8 cellular contexts compared by ENCODE assay signal in the genomic region with DNA sequence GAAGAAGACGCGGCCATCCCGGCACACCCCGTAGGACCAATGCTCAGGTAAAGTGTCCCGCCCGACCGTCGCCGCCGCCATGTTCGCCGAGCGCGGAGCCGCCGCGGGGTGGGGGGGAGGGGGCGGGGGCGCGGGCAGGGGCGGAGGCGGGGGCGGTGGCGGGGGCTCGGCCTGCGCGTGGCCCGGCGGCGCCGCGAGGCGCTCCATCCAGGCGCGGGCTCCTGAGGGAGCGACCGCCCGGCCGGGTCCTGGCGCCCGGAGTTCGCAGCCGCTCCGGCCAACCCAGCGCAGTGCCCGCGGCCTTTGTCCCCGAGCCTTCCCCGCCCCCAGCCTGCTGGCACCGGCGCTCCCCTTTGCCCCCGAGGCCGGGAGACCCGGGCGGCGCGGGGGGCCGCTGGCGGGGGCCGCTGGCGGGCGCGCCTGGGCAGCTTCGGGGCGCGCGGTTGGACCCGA. TPM values are rescaled to one million over a fixed set of nuclear protein-coding genes. Genes with fewer than 3 reads are reported as not detected.
DNase-seq lines count a peak whose midpoint lies in the region; ATAC-seq and TF ChIP-seq lines count a peak whose summit lies in the region.

A gene with protein sequence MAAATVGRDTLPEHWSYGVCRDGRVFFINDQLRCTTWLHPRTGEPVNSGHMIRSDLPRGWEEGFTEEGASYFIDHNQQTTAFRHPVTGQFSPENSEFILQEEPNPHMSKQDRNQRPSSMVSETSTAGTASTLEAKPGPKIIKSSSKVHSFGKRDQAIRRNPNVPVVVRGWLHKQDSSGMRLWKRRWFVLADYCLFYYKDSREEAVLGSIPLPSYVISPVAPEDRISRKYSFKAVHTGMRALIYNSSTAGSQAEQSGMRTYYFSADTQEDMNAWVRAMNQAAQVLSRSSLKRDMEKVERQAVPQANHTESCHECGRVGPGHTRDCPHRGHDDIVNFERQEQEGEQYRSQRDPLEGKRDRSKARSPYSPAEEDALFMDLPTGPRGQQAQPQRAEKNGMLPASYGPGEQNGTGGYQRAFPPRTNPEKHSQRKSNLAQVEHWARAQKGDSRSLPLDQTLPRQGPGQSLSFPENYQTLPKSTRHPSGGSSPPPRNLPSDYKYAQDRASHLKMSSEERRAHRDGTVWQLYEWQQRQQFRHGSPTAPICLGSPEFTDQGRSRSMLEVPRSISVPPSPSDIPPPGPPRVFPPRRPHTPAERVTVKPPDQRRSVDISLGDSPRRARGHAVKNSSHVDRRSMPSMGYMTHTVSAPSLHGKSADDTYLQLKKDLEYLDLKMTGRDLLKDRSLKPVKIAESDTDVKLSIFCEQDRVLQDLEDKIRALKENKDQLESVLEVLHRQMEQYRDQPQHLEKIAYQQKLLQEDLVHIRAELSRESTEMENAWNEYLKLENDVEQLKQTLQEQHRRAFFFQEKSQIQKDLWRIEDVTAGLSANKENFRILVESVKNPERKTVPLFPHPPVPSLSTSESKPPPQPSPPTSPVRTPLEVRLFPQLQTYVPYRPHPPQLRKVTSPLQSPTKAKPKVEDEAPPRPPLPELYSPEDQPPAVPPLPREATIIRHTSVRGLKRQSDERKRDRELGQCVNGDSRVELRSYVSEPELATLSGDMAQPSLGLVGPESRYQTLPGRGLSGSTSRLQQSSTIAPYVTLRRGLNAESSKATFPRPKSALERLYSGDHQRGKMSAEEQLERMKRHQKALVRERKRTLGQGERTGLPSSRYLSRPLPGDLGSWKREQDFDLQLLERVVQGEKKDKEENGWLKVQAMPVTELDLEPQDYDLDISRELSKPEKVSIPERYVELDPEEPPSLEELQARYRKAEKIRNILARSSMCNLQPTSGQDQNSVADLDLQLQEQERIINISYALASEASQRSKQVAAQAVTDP (minus strand): TSS at position 94 of the 453 bp plus-strand sequence. CDS start 13 bp downstream, at position 81.

- no peaks in the 10 kb centered on the region for H3K4me1 ChIP-seq in A673 (ENCODE audit: insufficient read depth, low read length, poor library complexity, severe bottlenecking)
- H3K4me1 ChIP-seq in gastroesophageal sphincter = peaks cover 0 to 28% (median 0%) of the 10 kb centered on the region in 3 donors

- no peak for ATAC-seq in gastroesophageal sphincter
- ATAC-seq in GM18858 (IDR thresholded peaks at IDR 0.05; ENCODE audit: unreplicated experiment) = no peak
- ATAC-seq in HG03521 (IDR thresholded peaks at IDR 0.05; ENCODE audit: unreplicated experiment) = no peak

- POLR2A ChIA-PET in A673 (lab: Charles Lee; ENCODE audit: low non-redundant PET) = no interaction called here
- POLR2A ChIA-PET in activated CD4-positive, alpha-beta memory T cell treated with anti-CD3 and anti-CD28 coated beads for 36 hours (lab: Charles Lee) = no interaction called here

- BruUV-seq in A673 (replicated peaks; lab: Mats Ljungman, UMichigan) = no TSS peak

- intact Hi-C loops in A673 (cut with micrococcal nuclease; ENCODE audit: unreplicated experiment) = no loop called here
- intact Hi-C loops in activated CD4-positive, alpha-beta memory T cell treated with anti-CD3 and anti-CD28 coated beads for 36 hours (cut with micrococcal nuclease) = no loop called here

- CTCF ChIA-PET in A673 (lab: Charles Lee) = no interaction called here
- CTCF ChIA-PET in activated CD4-positive, alpha-beta memory T cell treated with anti-CD3 and anti-CD28 coated beads for 36 hours (lab: Charles Lee) = interaction anchor here (0.6 to 2.4 kb wide), 6 partner anchors 11 to 229 kb away, joined by 3 to 9 read pairs (median 4); no protein-coding TSS in a partner anchor

- TF ChIP-seq POLR2A in gastroesophageal sphincter (IDR thresholded peaks at IDR 0.05) = no peak

- TF ChIP-seq EP300 in gastroesophageal sphincter (IDR thresholded peaks at IDR 0.05) = no peak

- H3K9me3 ChIP-seq in A673 (ENCODE audit: low read depth, low read length, poor library complexity, severe bottlenecking) (no peaks in the 10 kb centered on the region), gastroesophageal sphincter (no peaks in the 10 kb centered on the region)

- peaks cover 2% of the 10 kb centered on the region for H3K36me3 Mint-ChIP-seq in activated CD4-positive, alpha-beta memory T cell treated with anti-CD3 and anti-CD28 coated beads for 36 hours
- H3K36me3 Mint-ChIP-seq in osteocyte (ENCODE audit: unreplicated experiment) = no peaks in the 10 kb centered on the region

- no peaks in the 10 kb centered on the region for H3K36me3 ChIP-seq in A673 (ENCODE audit: insufficient read depth, low read length, poor library complexity, severe bottlenecking)
- no peaks in the 10 kb centered on the region for H3K36me3 ChIP-seq in gastroesophageal sphincter

- WGBS in gastroesophageal sphincter (ENCODE audit: low coverage in 1 of 2), 2 donors = no CpG with 5 or more reads among the region's 68 CpGs

- H3K9me3 Mint-ChIP-seq in activated CD4-positive, alpha-beta memory T cell treated with anti-CD3 and anti-CD28 coated beads for 36 hours = no peaks in the 10 kb centered on the region
- H3K9me3 Mint-ChIP-seq in osteocyte (ENCODE audit: unreplicated experiment) = no peaks in the 10 kb centered on the region

- H3K27me3 ChIP-seq in A673 (replicated peaks; ENCODE audit: insufficient read depth, low read depth, low read length, poor library complexity) = peaks cover 29% of the 10 kb centered on the region
- H3K27me3 ChIP-seq in gastroesophageal sphincter = peaks cover 12% of the 10 kb centered on the region

- no peak within 1 kb of the TSS for H3K27ac ChIP-seq in A673 (ENCODE audit: low read depth, low read length, poor library complexity, severe bottlenecking)
- H3K27ac ChIP-seq in gastroesophageal sphincter = peak within 1 kb of the TSS in 3 of 4 donors; percentile 62 to 73 (median 65)

- TF ChIP-seq CTCF in A673 (conservative IDR thresholded peaks at IDR 0.05; ENCODE audit: low read depth, low read length) (no peak), GM20000 (IDR thresholded peaks at IDR 0.05; ENCODE audit: extremely low read depth, missing control alignments) (no peak), gastroesophageal sphincter (IDR thresholded peaks at IDR 0.05) (no peak), osteocyte (IDR thresholded peaks at IDR 0.05) (no peak)

- H3K4me3 Mint-ChIP-seq in activated CD4-positive, alpha-beta memory T cell treated with anti-CD3 and anti-CD28 coated beads for 36 hours = peak within 1 kb of the TSS; percentile 77
- H3K4me3 Mint-ChIP-seq in osteocyte (ENCODE audit: unreplicated experiment) = peak within 1 kb of the TSS; percentile 80

- H3K4me3 ChIP-seq in A673 (ENCODE audit: low read depth, low read length, poor library complexity, severe bottlenecking) (peak within 1 kb of the TSS; percentile 44), gastroesophageal sphincter (peak within 1 kb of the TSS; percentile 51 to 85)

- H3K4me1 Mint-ChIP-seq in activated CD4-positive, alpha-beta memory T cell treated with anti-CD3 and anti-CD28 coated beads for 36 hours (ENCODE audit: low read depth) = peaks cover 3% of the 10 kb centered on the region
- peaks cover 9% of the 10 kb centered on the region for H3K4me1 Mint-ChIP-seq in osteocyte (ENCODE audit: unreplicated experiment)

- no peak within 1 kb of the TSS for H3K27ac Mint-ChIP-seq in activated CD4-positive, alpha-beta memory T cell treated with anti-CD3 and anti-CD28 coated beads for 36 hours
- peak within 1 kb of the TSS; percentile 75 for H3K27ac Mint-ChIP-seq in osteocyte (ENCODE audit: unreplicated experiment)

- peaks cover 11% of the 10 kb centered on the region for H3K27me3 Mint-ChIP-seq in activated CD4-positive, alpha-beta memory T cell treated with anti-CD3 and anti-CD28 coated beads for 36 hours
- no peaks in the 10 kb centered on the region for H3K27me3 Mint-ChIP-seq in osteocyte (ENCODE audit: unreplicated experiment)

- DNase-seq in A673 (ENCODE audit: low spot score) (no peak), GM20000 (ENCODE audit: low spot score) (peak; percentile 66), osteocyte (ENCODE audit: extremely low spot score, unreplicated experiment) (no peak), SK-N-DZ (ENCODE audit: low spot score) (no peak)
- no peak for DNase-seq in activated CD4-positive, alpha-beta memory T cell treated with anti-CD3 and anti-CD28 coated beads for 36 hours

RNA-seq across cellular contexts. Expression of the gene that starts here (rescaled TPM):
- 1.7 and 5.4 TPM in 2 replicates for total RNA-seq in A673 (2021)
- total RNA-seq in activated CD4-positive, alpha-beta memory T cell treated with anti-CD3 and anti-CD28 coated beads for 36 hours = 1 to 10 TPM; 5.1 to 5.3 TPM
- total RNA-seq in gastroesophageal sphincter = 10 to 100 TPM in 3 of 4 donors, 1 to 10 TPM in 1; 8.6 to 13.2 (median 12.2) TPM
- 14.9 and 15.6 TPM in 2 replicates for total RNA-seq in osteocyte
- polyA plus RNA-seq in SK-N-DZ (2014; cell fraction: cytosol; rRNA removed) = 1.2 and 3.6 TPM in 2 replicates
- 8.2 and 9.8 TPM in 2 replicates for polyA plus RNA-seq in SK-N-DZ (2014; cell fraction: nucleus; rRNA removed)
